24 cellular contexts compared by ENCODE assay signal in genomic region chrX:40579139-40579538, GRCh38. TPM values are rescaled to one million over a fixed set of nuclear protein-coding genes. Genes with fewer than 3 reads are reported as not detected.
"Had no signal": no experiment of that assay in that cellular context is flagged by ENCODE, and none has a peak within 500 bp of the region (broad histone marks: within the 10 kb centered on the region; RNA-seq: fewer than 3 reads in every experiment).

No MANE protein-coding gene starts in this region.

- ATAC-seq: left ventricle myocardium superior; natural killer cell treated with Interleukin-12 subunit alpha and Interleukin-12 subunit beta and Interleukin-15 and Interleukin-18, amount 100 ng/mL, for 72 hours; right cardiac atrium; stimulated activated naive CD8-positive, alpha-beta T cell treated with anti-CD3 and anti-CD28 coated beads, Interleukin-15, Interleukin-2, amounts not matched to agents 100 U/mL and 50 U/mL, for 24 hours had no signal

- DNase-seq: activated CD4-positive, alpha-beta T cell treated with anti-CD3 and anti-CD28 coated beads for 4 hours; activated CD4-positive, alpha-beta T cell treated with anti-CD3 and anti-CD28 coated beads, Interleukin-2, amount 50 U/mL, for 48 hours; activated CD4-positive, CD25-positive, alpha-beta regulatory T cell; activated CD8-positive, alpha-beta memory T cell treated with anti-CD3 and anti-CD28 coated beads, Interleukin-2, amount 50 U/mL, for 48 hours; activated naive CD4-positive, alpha-beta T cell treated with Interleukin-2 at 50 U/mL for 16 hours; activated naive CD8-positive, alpha-beta T cell treated with anti-CD3 and anti-CD28 coated beads for 36 hours; activated T-cell treated with anti-CD3 and anti-CD28 coated beads, Interleukin-2, amount 50 U/mL, for 48 hours; colonic mucosa; hippocampal formation; left ventricle myocardium superior; mammary epithelial cell; ovary; right cardiac atrium; stimulated activated CD4-positive, alpha-beta T cell treated with anti-CD3 and anti-CD28 coated beads, Interleukin-12 subunit alpha, Interleukin-12 subunit beta, amount 100 ng/mL, for 4 hours; stimulated activated CD4-positive, alpha-beta T cell treated with anti-CD3 and anti-CD28 coated beads, Interleukin-4, amount 100 ng/mL, for 4 hours; stimulated activated naive CD8-positive, alpha-beta T cell treated with anti-CD3 and anti-CD28 coated beads, Interleukin-15, Interleukin-2, amounts not matched to agents 100 U/mL and 50 U/mL, for 24 hours; tibial artery had no signal

- H3K4me3 ChIP-seq: colonic mucosa, esophagus muscularis mucosa, ovary had no signal

- H3K27ac ChIP-seq: ovary had no signal

- H3K9me3 ChIP-seq: colonic mucosa, esophagus muscularis mucosa, ovary, tibial artery had no signal

- H3K4me1 ChIP-seq: colonic mucosa had no signal

- H3K27me3 ChIP-seq: colonic mucosa, esophagus muscularis mucosa, ovary, tibial artery had no signal

- H3K36me3 ChIP-seq: colonic mucosa, esophagus muscularis mucosa, ovary, tibial artery had no signal

RNA-seq across cellular contexts. Expression of gene MPC1L, which starts 44.1 kb away (rescaled TPM):
- total RNA-seq: activated CD8-positive, alpha-beta memory T cell treated with anti-CD3 and anti-CD28 coated beads for 36 hours; activated naive CD8-positive, alpha-beta T cell treated with anti-CD3 and anti-CD28 coated beads for 36 hours; astrocyte; colonic mucosa; esophagus muscularis mucosa; frontal cortex; left ventricle myocardium superior; mammary epithelial cell; natural killer cell treated with Interleukin-12 subunit alpha and Interleukin-12 subunit beta and Interleukin-15 and Interleukin-18, amount 100 ng/mL, for 72 hours; ovary; pulmonary artery endothelial cell; right cardiac atrium; subcutaneous adipose tissue had no signal
- polyA plus RNA-seq: mammary epithelial cell, ovary, right cardiac atrium had no signal
